ENCODE assay signal across 1 cellular context in the genomic region with DNA sequence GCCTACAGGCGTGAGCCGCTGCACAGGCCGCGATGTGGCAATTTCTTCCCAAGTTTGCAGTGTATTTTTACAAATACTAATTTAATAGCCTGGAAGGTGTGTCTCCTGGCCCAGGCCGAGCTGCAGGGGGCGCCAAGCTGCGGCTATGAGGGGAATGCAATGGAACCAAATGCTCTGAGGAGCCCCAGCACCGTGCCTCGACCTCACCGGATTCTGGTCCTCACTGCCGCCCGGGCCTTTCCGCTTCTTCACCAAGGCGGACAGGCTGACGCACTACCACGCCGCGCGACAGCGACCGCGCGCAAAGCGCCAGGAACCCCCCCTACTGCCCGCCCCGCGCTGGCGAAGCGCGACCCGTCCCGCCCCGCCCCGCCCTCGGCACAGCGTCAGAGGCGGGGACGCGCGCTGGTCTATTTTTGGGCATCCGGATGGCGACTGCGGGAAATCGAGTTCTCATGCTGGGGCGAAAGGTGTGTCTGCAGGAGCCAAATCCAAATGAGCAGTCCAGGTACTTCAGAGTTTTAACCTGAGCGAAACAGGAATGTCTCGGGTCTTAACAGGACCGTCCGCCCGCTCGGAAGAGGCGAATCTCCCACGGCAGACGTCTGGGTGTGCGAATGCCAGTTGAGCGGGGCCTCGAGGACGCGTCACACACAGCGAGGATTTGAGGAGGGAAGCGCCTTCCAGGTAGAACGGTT.
TF ChIP-seq lines count a peak whose summit lies in the region.

No MANE protein-coding gene starts in this region.

TF ChIP-seq in WTC11, 78 proteins besides CTCF, POLR2A, EP300 and RAD21 (continued from another document):
- TF ChIP-seq, protein P1, sequence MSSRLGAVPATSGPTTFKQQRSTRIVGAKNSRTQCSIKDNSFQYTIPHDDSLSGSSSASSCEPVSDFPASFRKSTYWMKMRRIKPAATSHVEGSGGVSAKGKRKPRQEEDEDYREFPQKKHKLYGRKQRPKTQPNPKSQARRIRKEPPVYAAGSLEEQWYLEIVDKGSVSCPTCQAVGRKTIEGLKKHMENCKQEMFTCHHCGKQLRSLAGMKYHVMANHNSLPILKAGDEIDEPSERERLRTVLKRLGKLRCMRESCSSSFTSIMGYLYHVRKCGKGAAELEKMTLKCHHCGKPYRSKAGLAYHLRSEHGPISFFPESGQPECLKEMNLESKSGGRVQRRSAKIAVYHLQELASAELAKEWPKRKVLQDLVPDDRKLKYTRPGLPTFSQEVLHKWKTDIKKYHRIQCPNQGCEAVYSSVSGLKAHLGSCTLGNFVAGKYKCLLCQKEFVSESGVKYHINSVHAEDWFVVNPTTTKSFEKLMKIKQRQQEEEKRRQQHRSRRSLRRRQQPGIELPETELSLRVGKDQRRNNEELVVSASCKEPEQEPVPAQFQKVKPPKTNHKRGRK (CRISPR knock-in tag; IDR thresholded peaks at IDR 0.05; ENCODE audit: borderline replicate concordance) = no peak
- TF ChIP-seq SP1 (CRISPR knock-in tag; conservative IDR thresholded peaks at IDR 0.05) (0 out of 2 replicates have a peak, but pooled peaks have one; percentile 13), IRF2 (CRISPR knock-in tag; IDR thresholded peaks at IDR 0.05; ENCODE audit: borderline replicate concordance, low read depth) (no peak), SMAD3 (CRISPR knock-in tag; IDR thresholded peaks at IDR 0.05; ENCODE audit: borderline replicate concordance) (0 out of 2 replicates have a peak, but pooled peaks have one; percentile 39), ZNF121 (CRISPR knock-in tag; IDR thresholded peaks at IDR 0.05) (no peak), ATF1 (CRISPR knock-in tag; IDR thresholded peaks at IDR 0.05) (0 out of 2 replicates have a peak, but pooled peaks have one; percentile 65), NFYB (CRISPR knock-in tag; conservative IDR thresholded peaks at IDR 0.05; ENCODE audit: low read depth) (no peak), JUN (CRISPR knock-in tag; IDR thresholded peaks at IDR 0.05) (no peak), GRHL2 (CRISPR knock-in tag; IDR thresholded peaks at IDR 0.05; ENCODE audit: insufficient replicate concordance, severe bottlenecking) (no peak), CREM (CRISPR knock-in tag; IDR thresholded peaks at IDR 0.05) (peak; percentile 73), TEAD1 (CRISPR knock-in tag; IDR thresholded peaks at IDR 0.05) (0 out of 2 replicates have a peak, but pooled peaks have one; percentile 20), FOXP1 (CRISPR knock-in tag; IDR thresholded peaks at IDR 0.05; ENCODE audit: borderline replicate concordance) (peak; percentile 65; the same call in 1 of the 2 replicates), TCF7 (CRISPR knock-in tag; IDR thresholded peaks at IDR 0.05; ENCODE audit: low read depth) (no peak), EMX1 (CRISPR knock-in tag; IDR thresholded peaks at IDR 0.05) (no peak)
- TF ChIP-seq, protein P2, sequence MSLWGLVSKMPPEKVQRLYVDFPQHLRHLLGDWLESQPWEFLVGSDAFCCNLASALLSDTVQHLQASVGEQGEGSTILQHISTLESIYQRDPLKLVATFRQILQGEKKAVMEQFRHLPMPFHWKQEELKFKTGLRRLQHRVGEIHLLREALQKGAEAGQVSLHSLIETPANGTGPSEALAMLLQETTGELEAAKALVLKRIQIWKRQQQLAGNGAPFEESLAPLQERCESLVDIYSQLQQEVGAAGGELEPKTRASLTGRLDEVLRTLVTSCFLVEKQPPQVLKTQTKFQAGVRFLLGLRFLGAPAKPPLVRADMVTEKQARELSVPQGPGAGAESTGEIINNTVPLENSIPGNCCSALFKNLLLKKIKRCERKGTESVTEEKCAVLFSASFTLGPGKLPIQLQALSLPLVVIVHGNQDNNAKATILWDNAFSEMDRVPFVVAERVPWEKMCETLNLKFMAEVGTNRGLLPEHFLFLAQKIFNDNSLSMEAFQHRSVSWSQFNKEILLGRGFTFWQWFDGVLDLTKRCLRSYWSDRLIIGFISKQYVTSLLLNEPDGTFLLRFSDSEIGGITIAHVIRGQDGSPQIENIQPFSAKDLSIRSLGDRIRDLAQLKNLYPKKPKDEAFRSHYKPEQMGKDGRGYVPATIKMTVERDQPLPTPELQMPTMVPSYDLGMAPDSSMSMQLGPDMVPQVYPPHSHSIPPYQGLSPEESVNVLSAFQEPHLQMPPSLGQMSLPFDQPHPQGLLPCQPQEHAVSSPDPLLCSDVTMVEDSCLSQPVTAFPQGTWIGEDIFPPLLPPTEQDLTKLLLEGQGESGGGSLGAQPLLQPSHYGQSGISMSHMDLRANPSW (CRISPR knock-in tag; conservative IDR thresholded peaks at IDR 0.05; ENCODE audit: low read depth) = 0 out of 2 replicates have a peak, but pooled peaks have one; percentile 66
- TF ChIP-seq, protein P3, sequence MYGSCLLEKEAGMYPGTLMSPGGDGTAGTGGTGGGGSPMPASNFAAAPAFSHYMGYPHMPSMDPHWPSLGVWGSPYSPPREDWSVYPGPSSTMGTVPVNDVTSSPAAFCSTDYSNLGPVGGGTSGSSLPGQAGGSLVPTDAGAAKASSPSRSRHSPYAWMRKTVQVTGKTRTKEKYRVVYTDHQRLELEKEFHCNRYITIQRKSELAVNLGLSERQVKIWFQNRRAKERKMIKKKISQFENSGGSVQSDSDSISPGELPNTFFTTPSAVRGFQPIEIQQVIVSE (CRISPR knock-in tag; IDR thresholded peaks at IDR 0.05; ENCODE audit: borderline replicate concordance) = no peak
- TF ChIP-seq, protein P4, sequence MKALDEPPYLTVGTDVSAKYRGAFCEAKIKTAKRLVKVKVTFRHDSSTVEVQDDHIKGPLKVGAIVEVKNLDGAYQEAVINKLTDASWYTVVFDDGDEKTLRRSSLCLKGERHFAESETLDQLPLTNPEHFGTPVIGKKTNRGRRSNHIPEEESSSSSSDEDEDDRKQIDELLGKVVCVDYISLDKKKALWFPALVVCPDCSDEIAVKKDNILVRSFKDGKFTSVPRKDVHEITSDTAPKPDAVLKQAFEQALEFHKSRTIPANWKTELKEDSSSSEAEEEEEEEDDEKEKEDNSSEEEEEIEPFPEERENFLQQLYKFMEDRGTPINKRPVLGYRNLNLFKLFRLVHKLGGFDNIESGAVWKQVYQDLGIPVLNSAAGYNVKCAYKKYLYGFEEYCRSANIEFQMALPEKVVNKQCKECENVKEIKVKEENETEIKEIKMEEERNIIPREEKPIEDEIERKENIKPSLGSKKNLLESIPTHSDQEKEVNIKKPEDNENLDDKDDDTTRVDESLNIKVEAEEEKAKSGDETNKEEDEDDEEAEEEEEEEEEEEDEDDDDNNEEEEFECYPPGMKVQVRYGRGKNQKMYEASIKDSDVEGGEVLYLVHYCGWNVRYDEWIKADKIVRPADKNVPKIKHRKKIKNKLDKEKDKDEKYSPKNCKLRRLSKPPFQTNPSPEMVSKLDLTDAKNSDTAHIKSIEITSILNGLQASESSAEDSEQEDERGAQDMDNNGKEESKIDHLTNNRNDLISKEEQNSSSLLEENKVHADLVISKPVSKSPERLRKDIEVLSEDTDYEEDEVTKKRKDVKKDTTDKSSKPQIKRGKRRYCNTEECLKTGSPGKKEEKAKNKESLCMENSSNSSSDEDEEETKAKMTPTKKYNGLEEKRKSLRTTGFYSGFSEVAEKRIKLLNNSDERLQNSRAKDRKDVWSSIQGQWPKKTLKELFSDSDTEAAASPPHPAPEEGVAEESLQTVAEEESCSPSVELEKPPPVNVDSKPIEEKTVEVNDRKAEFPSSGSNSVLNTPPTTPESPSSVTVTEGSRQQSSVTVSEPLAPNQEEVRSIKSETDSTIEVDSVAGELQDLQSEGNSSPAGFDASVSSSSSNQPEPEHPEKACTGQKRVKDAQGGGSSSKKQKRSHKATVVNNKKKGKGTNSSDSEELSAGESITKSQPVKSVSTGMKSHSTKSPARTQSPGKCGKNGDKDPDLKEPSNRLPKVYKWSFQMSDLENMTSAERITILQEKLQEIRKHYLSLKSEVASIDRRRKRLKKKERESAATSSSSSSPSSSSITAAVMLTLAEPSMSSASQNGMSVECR (CRISPR knock-in tag; IDR thresholded peaks at IDR 0.05; ENCODE audit: borderline replicate concordance) = peak; percentile 25; the same call in 1 of the 2 replicates
- TF ChIP-seq, protein P5, sequence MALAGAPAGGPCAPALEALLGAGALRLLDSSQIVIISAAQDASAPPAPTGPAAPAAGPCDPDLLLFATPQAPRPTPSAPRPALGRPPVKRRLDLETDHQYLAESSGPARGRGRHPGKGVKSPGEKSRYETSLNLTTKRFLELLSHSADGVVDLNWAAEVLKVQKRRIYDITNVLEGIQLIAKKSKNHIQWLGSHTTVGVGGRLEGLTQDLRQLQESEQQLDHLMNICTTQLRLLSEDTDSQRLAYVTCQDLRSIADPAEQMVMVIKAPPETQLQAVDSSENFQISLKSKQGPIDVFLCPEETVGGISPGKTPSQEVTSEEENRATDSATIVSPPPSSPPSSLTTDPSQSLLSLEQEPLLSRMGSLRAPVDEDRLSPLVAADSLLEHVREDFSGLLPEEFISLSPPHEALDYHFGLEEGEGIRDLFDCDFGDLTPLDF (CRISPR knock-in tag; IDR thresholded peaks at IDR 0.05) = 0 out of 2 replicates have a peak, but pooled peaks have one; percentile 80
- TF ChIP-seq, protein P6, sequence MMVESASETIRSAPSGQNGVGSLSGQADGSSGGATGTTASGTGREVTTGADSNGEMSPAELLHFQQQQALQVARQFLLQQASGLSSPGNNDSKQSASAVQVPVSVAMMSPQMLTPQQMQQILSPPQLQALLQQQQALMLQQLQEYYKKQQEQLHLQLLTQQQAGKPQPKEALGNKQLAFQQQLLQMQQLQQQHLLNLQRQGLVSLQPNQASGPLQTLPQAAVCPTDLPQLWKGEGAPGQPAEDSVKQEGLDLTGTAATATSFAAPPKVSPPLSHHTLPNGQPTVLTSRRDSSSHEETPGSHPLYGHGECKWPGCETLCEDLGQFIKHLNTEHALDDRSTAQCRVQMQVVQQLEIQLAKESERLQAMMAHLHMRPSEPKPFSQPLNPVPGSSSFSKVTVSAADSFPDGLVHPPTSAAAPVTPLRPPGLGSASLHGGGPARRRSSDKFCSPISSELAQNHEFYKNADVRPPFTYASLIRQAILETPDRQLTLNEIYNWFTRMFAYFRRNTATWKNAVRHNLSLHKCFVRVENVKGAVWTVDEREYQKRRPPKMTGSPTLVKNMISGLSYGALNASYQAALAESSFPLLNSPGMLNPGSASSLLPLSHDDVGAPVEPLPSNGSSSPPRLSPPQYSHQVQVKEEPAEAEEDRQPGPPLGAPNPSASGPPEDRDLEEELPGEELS (CRISPR knock-in tag; IDR thresholded peaks at IDR 0.05) = 0 out of 2 replicates have a peak, but pooled peaks have one; percentile 42
- TF ChIP-seq, protein P7, sequence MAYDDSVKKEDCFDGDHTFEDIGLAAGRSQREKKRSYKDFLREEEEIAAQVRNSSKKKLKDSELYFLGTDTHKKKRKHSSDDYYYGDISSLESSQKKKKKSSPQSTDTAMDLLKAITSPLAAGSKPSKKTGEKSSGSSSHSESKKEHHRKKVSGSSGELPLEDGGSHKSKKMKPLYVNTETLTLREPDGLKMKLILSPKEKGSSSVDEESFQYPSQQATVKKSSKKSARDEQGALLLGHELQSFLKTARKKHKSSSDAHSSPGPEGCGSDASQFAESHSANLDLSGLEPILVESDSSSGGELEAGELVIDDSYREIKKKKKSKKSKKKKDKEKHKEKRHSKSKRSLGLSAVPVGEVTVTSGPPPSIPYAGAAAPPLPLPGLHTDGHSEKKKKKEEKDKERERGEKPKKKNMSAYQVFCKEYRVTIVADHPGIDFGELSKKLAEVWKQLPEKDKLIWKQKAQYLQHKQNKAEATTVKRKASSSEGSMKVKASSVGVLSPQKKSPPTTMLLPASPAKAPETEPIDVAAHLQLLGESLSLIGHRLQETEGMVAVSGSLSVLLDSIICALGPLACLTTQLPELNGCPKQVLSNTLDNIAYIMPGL (CRISPR knock-in tag; IDR thresholded peaks at IDR 0.05) = peak; percentile 79
